1 cellular context compared by ENCODE assay signal in the genomic region with DNA sequence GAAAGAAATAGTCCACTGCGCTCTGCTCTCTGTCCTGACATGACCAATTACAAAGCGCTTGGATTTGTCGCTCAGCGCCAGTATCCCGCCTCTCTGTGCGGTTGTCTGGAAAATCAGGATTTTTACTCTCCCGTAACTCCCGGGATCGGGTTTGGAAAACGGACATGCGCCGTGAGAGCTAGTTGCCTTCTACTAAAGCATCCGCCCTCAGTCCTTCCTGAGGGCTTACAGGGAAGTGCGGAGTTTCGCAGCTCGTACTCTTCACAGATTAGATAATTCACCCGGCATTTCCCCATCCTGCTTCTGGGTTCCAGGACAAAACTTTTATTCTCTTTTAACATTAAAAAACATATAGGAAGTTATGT.
A peak's percentile ranks its signal among the peaks of the same experiment; 100 is the strongest.
TF ChIP-seq lines count a peak whose summit lies in the region.

No MANE protein-coding gene starts in this region.

TF ChIP-seq in HepG2, 621 proteins besides CTCF, POLR2A, EP300 and RAD21 (continued from another document and continues in another):
- TF ChIP-seq, protein P1, sequence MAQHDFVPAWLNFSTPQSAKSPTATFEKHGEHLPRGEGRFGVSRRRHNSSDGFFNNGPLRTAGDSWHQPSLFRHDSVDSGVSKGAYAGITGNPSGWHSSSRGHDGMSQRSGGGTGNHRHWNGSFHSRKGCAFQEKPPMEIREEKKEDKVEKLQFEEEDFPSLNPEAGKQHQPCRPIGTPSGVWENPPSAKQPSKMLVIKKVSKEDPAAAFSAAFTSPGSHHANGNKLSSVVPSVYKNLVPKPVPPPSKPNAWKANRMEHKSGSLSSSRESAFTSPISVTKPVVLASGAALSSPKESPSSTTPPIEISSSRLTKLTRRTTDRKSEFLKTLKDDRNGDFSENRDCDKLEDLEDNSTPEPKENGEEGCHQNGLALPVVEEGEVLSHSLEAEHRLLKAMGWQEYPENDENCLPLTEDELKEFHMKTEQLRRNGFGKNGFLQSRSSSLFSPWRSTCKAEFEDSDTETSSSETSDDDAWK (CRISPR knock-in tag; IDR thresholded peaks at IDR 0.05) = no peak
- peak; percentile 9 for TF ChIP-seq ATF1 (CRISPR knock-in tag; IDR thresholded peaks at IDR 0.05)
- TF ChIP-seq PAF1 (CRISPR knock-in tag; IDR thresholded peaks at IDR 0.05) = no peak
- TF ChIP-seq CBX2 (IDR thresholded peaks at IDR 0.05; ENCODE audit: low read depth, low read length) = no peak
- no peak for TF ChIP-seq CBX2 (CRISPR knock-in tag; IDR thresholded peaks at IDR 0.05; ENCODE audit: low read depth)
- peak; percentile 69 for TF ChIP-seq NR2F6 (IDR thresholded peaks at IDR 0.05)
- no peak for TF ChIP-seq NR2F6 (CRISPR knock-in tag; IDR thresholded peaks at IDR 0.05)
- no peak for TF ChIP-seq MLLT10 (CRISPR knock-in tag; IDR thresholded peaks at IDR 0.05)
- TF ChIP-seq HOXD1 (CRISPR knock-in tag; IDR thresholded peaks at IDR 0.05) = no peak
- peak; percentile 18; the same call in 1 of the 2 replicates for TF ChIP-seq BHLHE40 (IDR thresholded peaks at IDR 0.05; ENCODE audit: low read length)
- TF ChIP-seq, protein P2, sequence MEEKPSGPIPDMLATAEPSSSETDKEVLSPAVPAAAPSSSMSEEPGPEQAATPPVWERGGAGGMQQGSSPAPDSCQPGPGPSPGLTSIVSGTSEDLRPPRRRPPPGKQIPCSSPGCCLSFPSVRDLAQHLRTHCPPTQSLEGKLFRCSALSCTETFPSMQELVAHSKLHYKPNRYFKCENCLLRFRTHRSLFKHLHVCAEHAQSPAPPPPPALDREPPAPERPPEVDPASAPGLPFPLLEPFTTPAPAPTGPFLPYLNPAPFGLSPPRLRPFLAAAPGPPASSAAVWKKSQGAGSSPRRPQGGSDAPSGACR (CRISPR knock-in tag; IDR thresholded peaks at IDR 0.05) = no peak
- TF ChIP-seq ELF3 (CRISPR knock-in tag; IDR thresholded peaks at IDR 0.05) = no peak; the same call in 1 of the 2 replicates
- TF ChIP-seq ZNF205 (CRISPR knock-in tag; IDR thresholded peaks at IDR 0.05) = no peak
- TF ChIP-seq, protein P3, sequence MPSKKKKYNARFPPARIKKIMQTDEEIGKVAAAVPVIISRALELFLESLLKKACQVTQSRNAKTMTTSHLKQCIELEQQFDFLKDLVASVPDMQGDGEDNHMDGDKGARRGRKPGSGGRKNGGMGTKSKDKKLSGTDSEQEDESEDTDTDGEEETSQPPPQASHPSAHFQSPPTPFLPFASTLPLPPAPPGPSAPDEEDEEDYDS (CRISPR knock-in tag; IDR thresholded peaks at IDR 0.05) = peak; percentile 89
- TF ChIP-seq, protein P4, sequence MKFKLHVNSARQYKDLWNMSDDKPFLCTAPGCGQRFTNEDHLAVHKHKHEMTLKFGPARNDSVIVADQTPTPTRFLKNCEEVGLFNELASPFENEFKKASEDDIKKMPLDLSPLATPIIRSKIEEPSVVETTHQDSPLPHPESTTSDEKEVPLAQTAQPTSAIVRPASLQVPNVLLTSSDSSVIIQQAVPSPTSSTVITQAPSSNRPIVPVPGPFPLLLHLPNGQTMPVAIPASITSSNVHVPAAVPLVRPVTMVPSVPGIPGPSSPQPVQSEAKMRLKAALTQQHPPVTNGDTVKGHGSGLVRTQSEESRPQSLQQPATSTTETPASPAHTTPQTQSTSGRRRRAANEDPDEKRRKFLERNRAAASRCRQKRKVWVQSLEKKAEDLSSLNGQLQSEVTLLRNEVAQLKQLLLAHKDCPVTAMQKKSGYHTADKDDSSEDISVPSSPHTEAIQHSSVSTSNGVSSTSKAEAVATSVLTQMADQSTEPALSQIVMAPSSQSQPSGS (CRISPR knock-in tag; IDR thresholded peaks at IDR 0.05) = peak; percentile 36
- no peak for TF ChIP-seq FOXP1 (IDR thresholded peaks at IDR 0.05)
- peak; percentile 25; the same call in 1 of the 2 replicates for TF ChIP-seq FOXP1 (CRISPR knock-in tag; IDR thresholded peaks at IDR 0.05)
- TF ChIP-seq ETV5 (CRISPR knock-in tag; IDR thresholded peaks at IDR 0.05; ENCODE audit: borderline replicate concordance) = peak; percentile 6; the same call in 1 of the 2 replicates
- TF ChIP-seq SIN3A (IDR thresholded peaks at IDR 0.05; ENCODE audit: borderline replicate concordance, low read depth, low read length) = peak; percentile 77; the same call in 1 of the 2 replicates
- TF ChIP-seq SSRP1 (CRISPR knock-in tag; IDR thresholded peaks at IDR 0.05) = peak; percentile 23; the same call in 1 of the 2 replicates
- TF ChIP-seq ZNF333 (CRISPR knock-in tag; IDR thresholded peaks at IDR 0.05; ENCODE audit: borderline replicate concordance) = no peak
- no peak for TF ChIP-seq ZFX (CRISPR knock-in tag; IDR thresholded peaks at IDR 0.05; ENCODE audit: low read depth)
- TF ChIP-seq, protein P5, sequence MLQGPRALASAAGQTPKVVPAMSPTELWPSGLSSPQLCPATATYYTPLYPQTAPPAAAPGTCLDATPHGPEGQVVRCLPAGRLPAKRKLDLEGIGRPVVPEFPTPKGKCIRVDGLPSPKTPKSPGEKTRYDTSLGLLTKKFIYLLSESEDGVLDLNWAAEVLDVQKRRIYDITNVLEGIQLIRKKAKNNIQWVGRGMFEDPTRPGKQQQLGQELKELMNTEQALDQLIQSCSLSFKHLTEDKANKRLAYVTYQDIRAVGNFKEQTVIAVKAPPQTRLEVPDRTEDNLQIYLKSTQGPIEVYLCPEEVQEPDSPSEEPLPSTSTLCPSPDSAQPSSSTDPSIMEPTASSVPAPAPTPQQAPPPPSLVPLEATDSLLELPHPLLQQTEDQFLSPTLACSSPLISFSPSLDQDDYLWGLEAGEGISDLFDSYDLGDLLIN (CRISPR knock-in tag; IDR thresholded peaks at IDR 0.05; ENCODE audit: borderline replicate concordance) = no peak
- TF ChIP-seq TEAD3 (CRISPR knock-in tag; optimal IDR thresholded peaks at IDR 0.05; ENCODE audit: borderline replicate concordance) = no peak
- TF ChIP-seq, protein P6, sequence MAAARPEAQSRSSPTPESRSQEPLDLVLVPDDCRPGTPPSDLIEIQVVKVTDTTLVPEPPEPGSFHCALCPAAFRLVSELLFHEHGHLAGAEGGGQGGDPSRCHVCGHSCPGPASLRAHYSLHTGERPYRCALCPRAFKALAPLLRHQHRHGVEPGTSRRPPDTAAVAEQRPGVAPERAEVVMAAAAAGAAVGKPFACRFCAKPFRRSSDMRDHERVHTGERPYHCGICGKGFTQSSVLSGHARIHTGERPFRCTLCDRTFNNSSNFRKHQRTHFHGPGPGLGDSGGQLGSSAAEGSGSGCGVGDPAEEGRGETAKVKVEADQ (CRISPR knock-in tag; IDR thresholded peaks at IDR 0.05; ENCODE audit: borderline replicate concordance) = no peak; the same call in 1 of the 2 replicates
- no peak; the same call in 1 of the 2 replicates for TF ChIP-seq RFXANK (CRISPR knock-in tag; IDR thresholded peaks at IDR 0.05)
- TF ChIP-seq, protein P7, sequence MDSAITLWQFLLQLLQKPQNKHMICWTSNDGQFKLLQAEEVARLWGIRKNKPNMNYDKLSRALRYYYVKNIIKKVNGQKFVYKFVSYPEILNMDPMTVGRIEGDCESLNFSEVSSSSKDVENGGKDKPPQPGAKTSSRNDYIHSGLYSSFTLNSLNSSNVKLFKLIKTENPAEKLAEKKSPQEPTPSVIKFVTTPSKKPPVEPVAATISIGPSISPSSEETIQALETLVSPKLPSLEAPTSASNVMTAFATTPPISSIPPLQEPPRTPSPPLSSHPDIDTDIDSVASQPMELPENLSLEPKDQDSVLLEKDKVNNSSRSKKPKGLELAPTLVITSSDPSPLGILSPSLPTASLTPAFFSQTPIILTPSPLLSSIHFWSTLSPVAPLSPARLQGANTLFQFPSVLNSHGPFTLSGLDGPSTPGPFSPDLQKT (CRISPR knock-in tag; IDR thresholded peaks at IDR 0.05; ENCODE audit: borderline replicate concordance) = no peak
- TF ChIP-seq HMG20A (CRISPR knock-in tag; IDR thresholded peaks at IDR 0.05; ENCODE audit: borderline replicate concordance) = no peak
- TF ChIP-seq ZNF547 (CRISPR knock-in tag; IDR thresholded peaks at IDR 0.05) = no peak
- TF ChIP-seq, protein P8, sequence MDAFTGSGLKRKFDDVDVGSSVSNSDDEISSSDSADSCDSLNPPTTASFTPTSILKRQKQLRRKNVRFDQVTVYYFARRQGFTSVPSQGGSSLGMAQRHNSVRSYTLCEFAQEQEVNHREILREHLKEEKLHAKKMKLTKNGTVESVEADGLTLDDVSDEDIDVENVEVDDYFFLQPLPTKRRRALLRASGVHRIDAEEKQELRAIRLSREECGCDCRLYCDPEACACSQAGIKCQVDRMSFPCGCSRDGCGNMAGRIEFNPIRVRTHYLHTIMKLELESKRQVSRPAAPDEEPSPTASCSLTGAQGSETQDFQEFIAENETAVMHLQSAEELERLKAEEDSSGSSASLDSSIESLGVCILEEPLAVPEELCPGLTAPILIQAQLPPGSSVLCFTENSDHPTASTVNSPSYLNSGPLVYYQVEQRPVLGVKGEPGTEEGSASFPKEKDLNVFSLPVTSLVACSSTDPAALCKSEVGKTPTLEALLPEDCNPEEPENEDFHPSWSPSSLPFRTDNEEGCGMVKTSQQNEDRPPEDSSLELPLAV (CRISPR knock-in tag; conservative IDR thresholded peaks at IDR 0.05; ENCODE audit: low read depth) = no peak
- peak; percentile 100 for TF ChIP-seq POLR2AphosphoS5 (IDR thresholded peaks at IDR 0.05; ENCODE audit: low read depth, low read length)
- 0 out of 2 replicates have a peak, but pooled peaks have one; percentile 28 for TF ChIP-seq STAG1 (CRISPR knock-in tag; IDR thresholded peaks at IDR 0.05)
- TF ChIP-seq, protein P9, sequence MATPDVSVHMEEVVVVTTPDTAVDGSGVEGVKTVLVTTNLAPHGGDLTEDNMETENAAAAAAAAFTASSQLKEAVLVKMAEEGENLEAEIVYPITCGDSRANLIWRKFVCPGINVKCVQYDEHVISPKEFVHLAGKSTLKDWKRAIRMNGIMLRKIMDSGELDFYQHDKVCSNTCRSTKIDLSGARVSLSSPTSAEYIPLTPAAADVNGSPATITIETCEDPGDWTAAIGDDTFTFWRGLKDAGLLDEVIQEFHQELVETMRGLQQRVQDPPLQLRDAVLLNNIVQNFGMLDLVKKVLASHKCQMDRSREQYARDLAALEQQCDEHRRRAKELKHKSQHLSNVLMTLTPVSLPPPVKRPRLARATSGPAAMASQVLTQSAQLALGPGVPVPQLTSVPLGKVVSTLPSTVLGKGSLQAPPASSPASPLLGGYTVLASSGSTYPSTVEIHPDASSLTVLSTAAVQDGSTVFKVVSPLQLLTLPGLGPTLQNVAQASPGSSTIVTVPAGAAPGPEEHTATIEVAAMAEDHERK (CRISPR knock-in tag; IDR thresholded peaks at IDR 0.05; ENCODE audit: low read depth) = 0 out of 2 replicates have a peak, but pooled peaks have one; percentile 5
- no peak for TF ChIP-seq ZNF678 (CRISPR knock-in tag; IDR thresholded peaks at IDR 0.05)
- TF ChIP-seq SALL1 (CRISPR knock-in tag; IDR thresholded peaks at IDR 0.05) = no peak
- TF ChIP-seq ZNF556 (CRISPR knock-in tag; IDR thresholded peaks at IDR 0.05; ENCODE audit: borderline replicate concordance) = no peak
- TF ChIP-seq POGZ (CRISPR knock-in tag; IDR thresholded peaks at IDR 0.05) = no peak
- TF ChIP-seq TMF1 (CRISPR knock-in tag; IDR thresholded peaks at IDR 0.05; ENCODE audit: low read depth) = no peak
- TF ChIP-seq CREM (IDR thresholded peaks at IDR 0.05) = no peak
- no peak for TF ChIP-seq CREM (CRISPR knock-in tag; IDR thresholded peaks at IDR 0.05)
- no peak for TF ChIP-seq RARG (CRISPR knock-in tag; IDR thresholded peaks at IDR 0.05; ENCODE audit: low read depth)
- no peak for TF ChIP-seq ZC3H13 (CRISPR knock-in tag; IDR thresholded peaks at IDR 0.05)
- peak; percentile 70; the same call in 1 of the 2 replicates for TF ChIP-seq NFIC (IDR thresholded peaks at IDR 0.05; ENCODE audit: low read length)
- TF ChIP-seq KDM3A (CRISPR knock-in tag; IDR thresholded peaks at IDR 0.05; ENCODE audit: low read depth) = no peak
- 0 out of 2 replicates have a peak, but pooled peaks have one; percentile 20 for TF ChIP-seq GABPA (IDR thresholded peaks at IDR 0.05; ENCODE audit: low read depth, low read length)
- TF ChIP-seq GABPA (CRISPR knock-in tag; IDR thresholded peaks at IDR 0.05; ENCODE audit: low read depth) = peak; percentile 79
- no peak for TF ChIP-seq ZNF775 (CRISPR knock-in tag; IDR thresholded peaks at IDR 0.05; ENCODE audit: borderline replicate concordance)
- no peak for TF ChIP-seq ZNF136 (CRISPR knock-in tag; IDR thresholded peaks at IDR 0.05; ENCODE audit: low read depth)
- TF ChIP-seq ZNF567 (CRISPR knock-in tag; IDR thresholded peaks at IDR 0.05; ENCODE audit: borderline replicate concordance) = no peak; the same call in 1 of the 2 replicates
- 0 out of 2 replicates have a peak, but pooled peaks have one; percentile 22 for TF ChIP-seq DR1 (CRISPR knock-in tag; IDR thresholded peaks at IDR 0.05)
- no peak; the same call in 1 of the 2 replicates for TF ChIP-seq NR2C2 (CRISPR knock-in tag; IDR thresholded peaks at IDR 0.05; ENCODE audit: borderline replicate concordance)
- TF ChIP-seq FOXK1 (CRISPR knock-in tag; IDR thresholded peaks at IDR 0.05; ENCODE audit: borderline replicate concordance, low read depth) = peak; percentile 13; the same call in 1 of the 2 replicates
- TF ChIP-seq, protein P10, sequence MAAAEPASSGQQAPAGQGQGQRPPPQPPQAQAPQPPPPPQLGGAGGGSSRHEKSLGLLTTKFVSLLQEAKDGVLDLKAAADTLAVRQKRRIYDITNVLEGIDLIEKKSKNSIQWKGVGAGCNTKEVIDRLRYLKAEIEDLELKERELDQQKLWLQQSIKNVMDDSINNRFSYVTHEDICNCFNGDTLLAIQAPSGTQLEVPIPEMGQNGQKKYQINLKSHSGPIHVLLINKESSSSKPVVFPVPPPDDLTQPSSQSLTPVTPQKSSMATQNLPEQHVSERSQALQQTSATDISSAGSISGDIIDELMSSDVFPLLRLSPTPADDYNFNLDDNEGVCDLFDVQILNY (CRISPR knock-in tag; conservative IDR thresholded peaks at IDR 0.05) = no peak
- no peak for TF ChIP-seq ATM (IDR thresholded peaks at IDR 0.05; ENCODE audit: borderline replicate concordance)
- no peak for TF ChIP-seq ZNF780A (CRISPR knock-in tag; IDR thresholded peaks at IDR 0.05)
- TF ChIP-seq THAP11 (CRISPR knock-in tag; IDR thresholded peaks at IDR 0.05) = 0 out of 2 replicates have a peak, but pooled peaks have one; percentile 53
- TF ChIP-seq FOXC1 (CRISPR knock-in tag; IDR thresholded peaks at IDR 0.05; ENCODE audit: borderline replicate concordance) = no peak
- no peak for TF ChIP-seq ZNF282 (IDR thresholded peaks at IDR 0.05; ENCODE audit: partially characterized antibody)
